Comparison of ENCODE assay signal across 8 cellular contexts in genomic region chr2:221517362-221518121, GRCh38. TPM values are rescaled to one million over a fixed set of nuclear protein-coding genes. Genes with fewer than 3 reads are reported as not detected.
DNase-seq lines count a peak whose midpoint lies in the region; ATAC-seq and TF ChIP-seq lines count a peak whose summit lies in the region.

No MANE protein-coding gene starts in this region.

- no peak overlapping the region for H3K4me3 Mint-ChIP-seq in activated T-cell treated with anti-CD3 and anti-CD28 coated beads, Interleukin-2, amount 50 U/mL, for 72 hours
- no peak overlapping the region for H3K4me3 Mint-ChIP-seq in immature natural killer cell

- H3K36me3 Mint-ChIP-seq in activated T-cell treated with anti-CD3 and anti-CD28 coated beads, Interleukin-2, amount 50 U/mL, for 72 hours (ENCODE audit: insufficient read depth in 2 of 2), result peaks cover 0 to 2% of the 10 kb centered on the region in 2 donors
- peaks cover under 1 to 5% (median 4%) of the 10 kb centered on the region in 3 donors for H3K36me3 Mint-ChIP-seq in immature natural killer cell

- no peak overlapping the region for H3K27ac Mint-ChIP-seq in activated T-cell treated with anti-CD3 and anti-CD28 coated beads, Interleukin-2, amount 50 U/mL, for 72 hours
- H3K27ac Mint-ChIP-seq in immature natural killer cell, result no peak overlapping the region

- POLR2A ChIA-PET in GM10248 (lab: Yijun Ruan, JAX), result no interaction called here

- peak; percentile 84 to 85 for ATAC-seq in activated T-cell treated with anti-CD3 and anti-CD28 coated beads, Interleukin-2, amount 50 U/mL, for 72 hours (replicated peaks in 1 of 2)

- CTCF ChIA-PET in GM10248 (lab: Yijun Ruan, JAX), result interaction anchor here (1.2 to 1.5 kb wide), 2 partner anchors 17 to 25 kb away, joined by 3 read pairs; no protein-coding TSS in a partner anchor

- TF ChIP-seq CTCF in GM10248 (IDR thresholded peaks at IDR 0.05; ENCODE audit: control extremely low read depth, extremely low read depth, low read depth, missing control alignments), result no peak

- no peaks in the 10 kb centered on the region for H3K4me1 Mint-ChIP-seq in activated T-cell treated with anti-CD3 and anti-CD28 coated beads, Interleukin-2, amount 50 U/mL, for 72 hours (ENCODE audit: low read depth)
- H3K4me1 Mint-ChIP-seq in immature natural killer cell, result peaks cover 6 to 13% of the 10 kb centered on the region in 2 donors

- H3K9me3 Mint-ChIP-seq in activated T-cell treated with anti-CD3 and anti-CD28 coated beads, Interleukin-2, amount 50 U/mL, for 72 hours, result no peaks in the 10 kb centered on the region
- H3K9me3 Mint-ChIP-seq in immature natural killer cell, result no peaks in the 10 kb centered on the region

- DNase-seq in GM10248 (ENCODE audit: extremely low spot score) (peak; percentile 54), HCEC 1CT (peak; percentile 65), NAMALWA (ENCODE audit: low spot score) (peak; percentile 65), immature natural killer cell (peak; percentile 92 to 93 (median 93)), ureter (ENCODE audit: low spot score) (no peak), NCI-H1436 (lab: John Stamatoyannopoulos, UW) (no peak)
- peak; percentile 75 to 81 for DNase-seq in activated T-cell treated with anti-CD3 and anti-CD28 coated beads, Interleukin-2, amount 50 U/mL, for 72 hours
- DNase-seq in stimulated activated CD8-positive, alpha-beta memory T cell treated with anti-CD3 and anti-CD28 coated beads, Interleukin-7, amount 100 ng/mL, for 24 hours (ENCODE audit: low read depth), result peak; percentile 31

- H3K27me3 Mint-ChIP-seq in activated T-cell treated with anti-CD3 and anti-CD28 coated beads, Interleukin-2, amount 50 U/mL, for 72 hours (ENCODE audit: low read depth), result no peaks in the 10 kb centered on the region
- peaks cover 2 to 18% (median 12%) of the 10 kb centered on the region in 3 donors for H3K27me3 Mint-ChIP-seq in immature natural killer cell (ENCODE audit: low read depth in 3 of 3)

RNA-seq across cellular contexts. Expression of gene EPHA4, which starts 54.6 kb away (rescaled TPM):
- 1 to 10 TPM; 3.4 to 6.6 TPM for total RNA-seq in activated T-cell treated with anti-CD3 and anti-CD28 coated beads, Interleukin-2, amount 50 U/mL, for 72 hours
- 10 to 100 TPM in 2 of 3 donors, 1 to 10 TPM in 1; 6.7 to 18.0 (median 14.2) TPM for polyA plus RNA-seq in immature natural killer cell
- total RNA-seq in ureter, result 32.6 TPM

Comparison
In these comparisons a context has a peak if more than half of its experiments do, and no peak if none do; other contexts are left out.
1. DNase-seq: peak in GM10248 (single experiment), HCEC 1CT (single experiment), NAMALWA (single experiment), activated T-cell treated with anti-CD3 and anti-CD28 coated beads, Interleukin-2, amount 50 U/mL, for 72 hours (2 of 2), immature natural killer cell (3 of 3) and stimulated activated CD8-positive, alpha-beta memory T cell treated with anti-CD3 and anti-CD28 coated beads, Interleukin-7, amount 100 ng/mL, for 24 hours (single experiment); none in ureter (single experiment) and NCI-H1436 (single experiment).